1 cellular context compared by ENCODE assay signal in the genomic region with DNA sequence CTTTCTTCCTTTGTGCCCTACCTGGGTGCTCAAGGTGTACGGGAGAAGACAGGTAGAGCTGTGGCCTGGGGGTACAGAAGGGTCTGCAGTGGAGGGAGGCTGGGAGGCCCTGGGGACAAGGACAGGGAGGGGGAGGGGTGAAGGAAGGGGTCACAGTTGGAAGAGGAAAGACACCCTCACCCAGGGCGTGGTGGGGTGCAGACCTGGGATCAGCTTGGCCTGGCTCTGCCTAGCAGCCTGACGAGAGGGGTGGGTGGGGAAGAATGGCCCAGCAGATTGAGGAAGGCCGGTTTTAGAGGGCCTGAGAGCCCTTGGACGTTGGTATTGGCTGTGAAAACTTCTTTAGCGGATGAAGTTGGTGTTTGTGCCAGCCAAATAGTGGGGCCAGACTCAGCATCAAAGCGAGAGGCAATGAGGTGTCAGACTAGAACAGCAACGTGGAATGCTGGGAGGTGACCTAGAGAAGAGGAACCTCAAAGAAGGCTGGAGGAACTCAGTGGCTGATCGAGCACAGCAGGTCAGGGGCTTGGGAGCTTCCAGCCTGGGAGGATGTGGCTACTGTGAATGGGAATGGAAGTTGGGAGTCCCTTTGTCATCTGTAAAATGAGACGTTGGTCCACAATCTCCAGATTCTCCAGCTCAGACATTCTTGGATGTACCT.
TF ChIP-seq lines count a peak whose summit lies in the region.

No MANE protein-coding gene starts in this region.

TF ChIP-seq in H1, 55 proteins besides CTCF, POLR2A, EP300 and RAD21:
- TF ChIP-seq EZH2 (IDR thresholded peaks at IDR 0.05; ENCODE audit: low read depth, low read length, severe bottlenecking) (no peak), HDAC2 (IDR thresholded peaks at IDR 0.05; ENCODE audit: borderline replicate concordance in 1 of 2, low read depth in 2 of 2, low read length in 2 of 2) (no peak), FOSL1 (IDR thresholded peaks at IDR 0.05; ENCODE audit: insufficient read depth, low read depth, low read length) (no peak)
- TF ChIP-seq, protein P1, sequence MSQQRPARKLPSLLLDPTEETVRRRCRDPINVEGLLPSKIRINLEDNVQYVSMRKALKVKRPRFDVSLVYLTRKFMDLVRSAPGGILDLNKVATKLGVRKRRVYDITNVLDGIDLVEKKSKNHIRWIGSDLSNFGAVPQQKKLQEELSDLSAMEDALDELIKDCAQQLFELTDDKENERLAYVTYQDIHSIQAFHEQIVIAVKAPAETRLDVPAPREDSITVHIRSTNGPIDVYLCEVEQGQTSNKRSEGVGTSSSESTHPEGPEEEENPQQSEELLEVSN (IDR thresholded peaks at IDR 0.05), result no peak
- TF ChIP-seq, protein P2, sequence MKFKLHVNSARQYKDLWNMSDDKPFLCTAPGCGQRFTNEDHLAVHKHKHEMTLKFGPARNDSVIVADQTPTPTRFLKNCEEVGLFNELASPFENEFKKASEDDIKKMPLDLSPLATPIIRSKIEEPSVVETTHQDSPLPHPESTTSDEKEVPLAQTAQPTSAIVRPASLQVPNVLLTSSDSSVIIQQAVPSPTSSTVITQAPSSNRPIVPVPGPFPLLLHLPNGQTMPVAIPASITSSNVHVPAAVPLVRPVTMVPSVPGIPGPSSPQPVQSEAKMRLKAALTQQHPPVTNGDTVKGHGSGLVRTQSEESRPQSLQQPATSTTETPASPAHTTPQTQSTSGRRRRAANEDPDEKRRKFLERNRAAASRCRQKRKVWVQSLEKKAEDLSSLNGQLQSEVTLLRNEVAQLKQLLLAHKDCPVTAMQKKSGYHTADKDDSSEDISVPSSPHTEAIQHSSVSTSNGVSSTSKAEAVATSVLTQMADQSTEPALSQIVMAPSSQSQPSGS (IDR thresholded peaks at IDR 0.05; ENCODE audit: low read length), result no peak
